ENCODE assay signal across 28 cellular contexts in genomic region chr21:24160528-24160927, GRCh38.
"Had no signal": no experiment of that assay in that cellular context is flagged by ENCODE, and none has a peak within 500 bp of the region (broad histone marks: within the 10 kb centered on the region; RNA-seq: fewer than 3 reads in every experiment).

No MANE protein-coding gene starts in this region.

- FAIRE-seq: frontal cortex had no signal

- H3K9me3 ChIP-seq: ascending aorta, breast epithelium, colonic mucosa had no signal

- H3K36me3 ChIP-seq: ascending aorta, breast epithelium, cardiac muscle cell, colonic mucosa had no signal

- DNase-seq: activated CD4-positive, alpha-beta memory T cell treated with anti-CD3 and anti-CD28 coated beads for 36 hours; activated CD4-positive, alpha-beta T cell treated with anti-CD3 and anti-CD28 coated beads for 36 hours; activated CD4-positive, alpha-beta T cell treated with anti-CD3 and anti-CD28 coated beads, Interleukin-2, amount 10 ng/mL, durations not matched to agents 24 days and 14 days; activated CD4-positive, CD25-positive, alpha-beta regulatory T cell; activated CD4-positive, CD25-positive, alpha-beta regulatory T cell treated with anti-CD3 and anti-CD28 coated beads, Interleukin-2, amount 50 U/mL, for 72 hours; activated CD8-positive, alpha-beta memory T cell treated with anti-CD3 and anti-CD28 coated beads, Interleukin-2, amount 10 ng/mL, durations not matched to agents 7 days and 5 days; activated CD8-positive, alpha-beta memory T cell treated with anti-CD3 and anti-CD28 coated beads, Interleukin-2, amount 50 U/mL, for 4 hours; activated CD8-positive, alpha-beta T cell treated with anti-CD3 and anti-CD28 coated beads, Interleukin-2, amount 10 ng/mL, durations not matched to agents 7 days and 5 days; activated effector memory CD4-positive, alpha-beta T cell treated with anti-CD3 and anti-CD28 coated beads, Interleukin-2, amount 50 U/mL, for 16 hours; activated naive CD4-positive, alpha-beta T cell treated with anti-CD3 and anti-CD28 coated beads for 36 hours; activated naive CD8-positive, alpha-beta T cell treated with anti-CD3 and anti-CD28 coated beads for 36 hours; activated naive CD8-positive, alpha-beta T cell treated with anti-CD3 and anti-CD28 coated beads, Interleukin-2, amount 50 U/mL, for 24 hours; activated T-cell treated with anti-CD3 and anti-CD28 coated beads, Interleukin-2, amount 50 U/mL, for 1 hour; activated T-cell treated with anti-CD3 and anti-CD28 coated beads, Interleukin-2, amount 50 U/mL, for 48 hours; central memory CD4-positive, alpha-beta T cell; cerebellar nuclear complex; colonic mucosa; dorsolateral prefrontal cortex; effector memory CD4-positive, alpha-beta T cell; endodermal cell; foreskin fibroblast; head of caudate nucleus; T-helper 2 cell had no signal

- H3K4me3 ChIP-seq: ascending aorta, breast epithelium, cardiac muscle cell, colonic mucosa, dorsolateral prefrontal cortex had no signal

- H3K27me3 ChIP-seq: ascending aorta, breast epithelium, cardiac muscle cell, colonic mucosa, dorsolateral prefrontal cortex had no signal

- ATAC-seq: activated CD4-positive, alpha-beta T cell treated with anti-CD3 and anti-CD28 coated beads for 36 hours; activated CD8-positive, alpha-beta memory T cell treated with anti-CD3 and anti-CD28 coated beads, Interleukin-2, amount 10 ng/mL, durations not matched to agents 7 days and 5 days; activated CD8-positive, alpha-beta T cell treated with anti-CD3 and anti-CD28 coated beads, Interleukin-2, amount 10 ng/mL, durations not matched to agents 7 days and 5 days; activated naive CD8-positive, alpha-beta T cell treated with anti-CD3 and anti-CD28 coated beads, Interleukin-2, amount 50 U/mL, for 24 hours; esophagus mucosa had no signal

- H3K27ac ChIP-seq: ascending aorta, breast epithelium, cardiac muscle cell, colonic mucosa, dorsolateral prefrontal cortex had no signal

- H3K4me1 ChIP-seq: ascending aorta, breast epithelium, colonic mucosa had no signal
